In the genomic region with DNA sequence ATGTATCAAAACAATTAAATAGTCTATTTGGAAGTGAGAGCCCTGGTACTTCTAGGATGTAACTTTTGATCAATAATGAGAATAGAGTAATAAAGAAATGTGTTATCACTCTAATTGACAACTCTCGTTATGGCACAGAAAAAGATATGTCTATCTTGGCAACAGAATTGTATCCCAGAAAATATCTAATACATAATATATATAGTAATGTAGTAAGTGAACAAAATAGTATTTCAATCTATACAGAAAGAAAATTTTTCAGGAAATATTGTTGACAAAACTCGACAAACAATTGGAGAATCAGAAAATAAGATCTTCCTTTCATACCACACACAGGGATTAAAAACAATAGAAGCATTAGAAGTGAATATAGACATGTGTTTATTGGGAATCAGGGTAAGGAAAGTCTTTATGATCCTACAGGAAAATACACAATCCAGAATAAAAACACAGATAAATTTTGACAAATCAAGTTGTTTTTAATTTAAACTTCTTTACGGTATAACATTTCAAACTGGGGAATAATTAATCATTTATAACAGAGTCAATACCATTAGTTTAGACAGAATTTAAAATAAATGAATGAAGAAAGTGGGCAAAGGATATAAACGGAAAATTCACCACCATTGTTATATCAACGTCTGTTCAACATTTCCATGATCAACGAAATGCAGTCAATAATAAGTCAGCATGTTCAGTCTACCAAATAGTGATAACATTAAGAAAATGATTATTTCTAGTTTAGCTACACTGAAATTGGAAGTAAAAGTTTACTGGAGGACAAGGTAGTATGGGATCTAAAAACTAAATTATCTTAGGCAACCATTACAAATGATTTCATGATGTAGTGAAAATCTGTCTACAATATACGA, we compare ENCODE assay signal across 1 cellular context.
A peak's percentile ranks its signal among the peaks of the same experiment; 100 is the strongest.
TF ChIP-seq lines count a peak whose summit lies in the region.

No MANE protein-coding gene starts in this region.

TF ChIP-seq in K562, 482 proteins besides CTCF, POLR2A, EP300 and RAD21 (continued from another document and continues in another):
- TF ChIP-seq ZNF431 (CRISPR knock-in tag; IDR thresholded peaks at IDR 0.05) (no peak), NR2F6 (CRISPR knock-in tag; IDR thresholded peaks at IDR 0.05) (peak; percentile 39), MEIS2 (IDR thresholded peaks at IDR 0.05; ENCODE audit: partially characterized antibody) (peak; percentile 48), RBM22 (IDR thresholded peaks at IDR 0.05; ENCODE audit: low read depth, low read length, poor library complexity, severe bottlenecking) (no peak), DIDO1 (tag; IDR thresholded peaks at IDR 0.05; ENCODE audit: low read depth) (no peak), CREM (IDR thresholded peaks at IDR 0.05; ENCODE audit: low read depth) (no peak), ZNF785 (CRISPR knock-in tag; IDR thresholded peaks at IDR 0.05) (no peak), CAMTA2 (CRISPR knock-in tag; conservative IDR thresholded peaks at IDR 0.05) (0 out of 2 replicates have a peak, but pooled peaks have one; percentile 82), ELF4 (CRISPR knock-in tag; IDR thresholded peaks at IDR 0.05) (no peak), TBL1XR1 (IDR thresholded peaks at IDR 0.05; ENCODE audit: low read length in 2 of 2) (no peak), ZKSCAN1 (IDR thresholded peaks at IDR 0.05; ENCODE audit: low read depth, low read length) (no peak), HIVEP1 (CRISPR knock-in tag; IDR thresholded peaks at IDR 0.05) (no peak), U2AF1 (optimal IDR thresholded peaks at IDR 0.05; ENCODE audit: low read depth, low read length) (peak; percentile 88), PHTF2 (CRISPR knock-in tag; IDR thresholded peaks at IDR 0.05) (peak; percentile 86; the same call in 1 of the 2 replicates), FOXJ2 (tag; IDR thresholded peaks at IDR 0.05) (no peak), PRPF4 (IDR thresholded peaks at IDR 0.05; ENCODE audit: insufficient read depth, low read depth, low read length, poor library complexity, severe bottlenecking) (peak; percentile 61), ZNF780A (CRISPR knock-in tag; IDR thresholded peaks at IDR 0.05) (peak; percentile 90; the same call in 1 of the 2 replicates), ZNF253 (CRISPR knock-in tag; conservative IDR thresholded peaks at IDR 0.05) (peak; percentile 89), ZNF12 (CRISPR knock-in tag; IDR thresholded peaks at IDR 0.05) (no peak), ZFPM2 (CRISPR knock-in tag; IDR thresholded peaks at IDR 0.05) (peak; percentile 15; the same call in 1 of the 2 replicates), MYBL2 (IDR thresholded peaks at IDR 0.05; ENCODE audit: low read depth) (no peak), MYBL2 (CRISPR knock-in tag; IDR thresholded peaks at IDR 0.05; ENCODE audit: borderline replicate concordance) (no peak), SOX6 (IDR thresholded peaks at IDR 0.05) (peak; percentile 61), NFXL1 (CRISPR knock-in tag; IDR thresholded peaks at IDR 0.05) (no peak), TAF15 (IDR thresholded peaks at IDR 0.05; ENCODE audit: low read depth, low read length) (peak; percentile 85; the same call in 1 of the 2 replicates), GATAD2A (IDR thresholded peaks at IDR 0.05) (no peak), POLR2H (tag; IDR thresholded peaks at IDR 0.05; ENCODE audit: low read depth) (peak; percentile 93), HMGN3 (IDR thresholded peaks at IDR 0.05; ENCODE audit: borderline replicate concordance, extremely low read depth, insufficient read length, low read depth, low read length) (no peak), ZNF589 (CRISPR knock-in tag; IDR thresholded peaks at IDR 0.05; ENCODE audit: low read depth) (0 out of 2 replicates have a peak, but pooled peaks have one; percentile 26), ZNF24 (IDR thresholded peaks at IDR 0.05) (no peak), MTF1 (CRISPR knock-in tag; IDR thresholded peaks at IDR 0.05; ENCODE audit: borderline replicate concordance) (no peak), EWSR1 (IDR thresholded peaks at IDR 0.05; ENCODE audit: borderline replicate concordance, low read depth, partially characterized antibody) (peak; percentile 66), HSF4 (CRISPR knock-in tag; IDR thresholded peaks at IDR 0.05; ENCODE audit: borderline replicate concordance) (no peak), SMAD2 (IDR thresholded peaks at IDR 0.05; ENCODE audit: low read depth, low read length) (no peak), POU5F1 (IDR thresholded peaks at IDR 0.05; ENCODE audit: borderline replicate concordance, low read depth, low read length, partially characterized antibody) (no peak), NFE2L1 (tag; IDR thresholded peaks at IDR 0.05; ENCODE audit: borderline replicate concordance, low read depth) (0 out of 2 replicates have a peak, but pooled peaks have one; percentile 8), ZNF551 (CRISPR knock-in tag; IDR thresholded peaks at IDR 0.05) (peak; percentile 79), KDM4B (IDR thresholded peaks at IDR 0.05; ENCODE audit: borderline replicate concordance in 2 of 2, low read depth in 1 of 2) (no peak), BRCA1 (IDR thresholded peaks at IDR 0.05) (0 out of 2 replicates have a peak, but pooled peaks have one; percentile 26), BRCA1 (CRISPR knock-in tag; IDR thresholded peaks at IDR 0.05) (no peak), CHD2 (IDR thresholded peaks at IDR 0.05; ENCODE audit: low read depth, low read length) (no peak), SMARCA4 (IDR thresholded peaks at IDR 0.05) (no peak), ZNF75A (CRISPR knock-in tag; IDR thresholded peaks at IDR 0.05) (no peak), JUNB (CRISPR knock-in tag; conservative IDR thresholded peaks at IDR 0.05) (no peak), ZNF717 (CRISPR knock-in tag; IDR thresholded peaks at IDR 0.05) (no peak)
- TF ChIP-seq, protein P1, sequence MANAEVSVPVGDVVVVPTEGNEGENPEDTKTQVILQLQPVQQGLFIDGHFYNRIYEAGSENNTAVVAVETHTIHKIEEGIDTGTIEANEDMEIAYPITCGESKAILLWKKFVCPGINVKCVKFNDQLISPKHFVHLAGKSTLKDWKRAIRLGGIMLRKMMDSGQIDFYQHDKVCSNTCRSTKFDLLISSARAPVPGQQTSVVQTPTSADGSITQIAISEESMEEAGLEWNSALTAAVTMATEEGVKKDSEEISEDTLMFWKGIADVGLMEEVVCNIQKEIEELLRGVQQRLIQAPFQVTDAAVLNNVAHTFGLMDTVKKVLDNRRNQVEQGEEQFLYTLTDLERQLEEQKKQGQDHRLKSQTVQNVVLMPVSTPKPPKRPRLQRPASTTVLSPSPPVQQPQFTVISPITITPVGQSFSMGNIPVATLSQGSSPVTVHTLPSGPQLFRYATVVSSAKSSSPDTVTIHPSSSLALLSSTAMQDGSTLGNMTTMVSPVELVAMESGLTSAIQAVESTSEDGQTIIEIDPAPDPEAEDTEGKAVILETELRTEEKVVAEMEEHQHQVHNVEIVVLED (CRISPR knock-in tag; IDR thresholded peaks at IDR 0.05) = no peak
- TF ChIP-seq, protein P2, sequence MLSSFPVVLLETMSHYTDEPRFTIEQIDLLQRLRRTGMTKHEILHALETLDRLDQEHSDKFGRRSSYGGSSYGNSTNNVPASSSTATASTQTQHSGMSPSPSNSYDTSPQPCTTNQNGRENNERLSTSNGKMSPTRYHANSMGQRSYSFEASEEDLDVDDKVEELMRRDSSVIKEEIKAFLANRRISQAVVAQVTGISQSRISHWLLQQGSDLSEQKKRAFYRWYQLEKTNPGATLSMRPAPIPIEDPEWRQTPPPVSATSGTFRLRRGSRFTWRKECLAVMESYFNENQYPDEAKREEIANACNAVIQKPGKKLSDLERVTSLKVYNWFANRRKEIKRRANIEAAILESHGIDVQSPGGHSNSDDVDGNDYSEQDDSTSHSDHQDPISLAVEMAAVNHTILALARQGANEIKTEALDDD (IDR thresholded peaks at IDR 0.05) = peak; percentile 64; the same call in 1 of the 2 replicates
- TF ChIP-seq, protein P3, sequence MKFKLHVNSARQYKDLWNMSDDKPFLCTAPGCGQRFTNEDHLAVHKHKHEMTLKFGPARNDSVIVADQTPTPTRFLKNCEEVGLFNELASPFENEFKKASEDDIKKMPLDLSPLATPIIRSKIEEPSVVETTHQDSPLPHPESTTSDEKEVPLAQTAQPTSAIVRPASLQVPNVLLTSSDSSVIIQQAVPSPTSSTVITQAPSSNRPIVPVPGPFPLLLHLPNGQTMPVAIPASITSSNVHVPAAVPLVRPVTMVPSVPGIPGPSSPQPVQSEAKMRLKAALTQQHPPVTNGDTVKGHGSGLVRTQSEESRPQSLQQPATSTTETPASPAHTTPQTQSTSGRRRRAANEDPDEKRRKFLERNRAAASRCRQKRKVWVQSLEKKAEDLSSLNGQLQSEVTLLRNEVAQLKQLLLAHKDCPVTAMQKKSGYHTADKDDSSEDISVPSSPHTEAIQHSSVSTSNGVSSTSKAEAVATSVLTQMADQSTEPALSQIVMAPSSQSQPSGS (CRISPR knock-in tag; IDR thresholded peaks at IDR 0.05) = no peak
- TF ChIP-seq, protein P4, sequence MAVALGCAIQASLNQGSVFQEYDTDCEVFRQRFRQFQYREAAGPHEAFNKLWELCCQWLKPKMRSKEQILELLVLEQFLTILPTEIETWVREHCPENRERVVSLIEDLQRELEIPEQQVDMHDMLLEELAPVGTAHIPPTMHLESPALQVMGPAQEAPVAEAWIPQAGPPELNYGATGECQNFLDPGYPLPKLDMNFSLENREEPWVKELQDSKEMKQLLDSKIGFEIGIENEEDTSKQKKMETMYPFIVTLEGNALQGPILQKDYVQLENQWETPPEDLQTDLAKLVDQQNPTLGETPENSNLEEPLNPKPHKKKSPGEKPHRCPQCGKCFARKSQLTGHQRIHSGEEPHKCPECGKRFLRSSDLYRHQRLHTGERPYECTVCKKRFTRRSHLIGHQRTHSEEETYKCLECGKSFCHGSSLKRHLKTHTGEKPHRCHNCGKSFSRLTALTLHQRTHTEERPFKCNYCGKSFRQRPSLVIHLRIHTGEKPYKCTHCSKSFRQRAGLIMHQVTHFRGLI (CRISPR knock-in tag; IDR thresholded peaks at IDR 0.05) = no peak
- TF ChIP-seq, protein P5, sequence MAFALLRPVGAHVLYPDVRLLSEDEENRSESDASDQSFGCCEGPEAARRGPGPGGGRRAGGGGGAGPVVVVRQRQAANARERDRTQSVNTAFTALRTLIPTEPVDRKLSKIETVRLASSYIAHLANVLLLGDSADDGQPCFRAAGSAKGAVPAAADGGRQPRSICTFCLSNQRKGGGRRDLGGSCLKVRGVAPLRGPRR (CRISPR knock-in tag; IDR thresholded peaks at IDR 0.05) = no peak
- TF ChIP-seq, protein P6, sequence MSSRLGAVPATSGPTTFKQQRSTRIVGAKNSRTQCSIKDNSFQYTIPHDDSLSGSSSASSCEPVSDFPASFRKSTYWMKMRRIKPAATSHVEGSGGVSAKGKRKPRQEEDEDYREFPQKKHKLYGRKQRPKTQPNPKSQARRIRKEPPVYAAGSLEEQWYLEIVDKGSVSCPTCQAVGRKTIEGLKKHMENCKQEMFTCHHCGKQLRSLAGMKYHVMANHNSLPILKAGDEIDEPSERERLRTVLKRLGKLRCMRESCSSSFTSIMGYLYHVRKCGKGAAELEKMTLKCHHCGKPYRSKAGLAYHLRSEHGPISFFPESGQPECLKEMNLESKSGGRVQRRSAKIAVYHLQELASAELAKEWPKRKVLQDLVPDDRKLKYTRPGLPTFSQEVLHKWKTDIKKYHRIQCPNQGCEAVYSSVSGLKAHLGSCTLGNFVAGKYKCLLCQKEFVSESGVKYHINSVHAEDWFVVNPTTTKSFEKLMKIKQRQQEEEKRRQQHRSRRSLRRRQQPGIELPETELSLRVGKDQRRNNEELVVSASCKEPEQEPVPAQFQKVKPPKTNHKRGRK (tag; IDR thresholded peaks at IDR 0.05) = peak; percentile 7; the same call in 1 of the 2 replicates
- TF ChIP-seq, protein P7, sequence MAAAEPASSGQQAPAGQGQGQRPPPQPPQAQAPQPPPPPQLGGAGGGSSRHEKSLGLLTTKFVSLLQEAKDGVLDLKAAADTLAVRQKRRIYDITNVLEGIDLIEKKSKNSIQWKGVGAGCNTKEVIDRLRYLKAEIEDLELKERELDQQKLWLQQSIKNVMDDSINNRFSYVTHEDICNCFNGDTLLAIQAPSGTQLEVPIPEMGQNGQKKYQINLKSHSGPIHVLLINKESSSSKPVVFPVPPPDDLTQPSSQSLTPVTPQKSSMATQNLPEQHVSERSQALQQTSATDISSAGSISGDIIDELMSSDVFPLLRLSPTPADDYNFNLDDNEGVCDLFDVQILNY (CRISPR knock-in tag; IDR thresholded peaks at IDR 0.05) = no peak
- TF ChIP-seq, protein P8, sequence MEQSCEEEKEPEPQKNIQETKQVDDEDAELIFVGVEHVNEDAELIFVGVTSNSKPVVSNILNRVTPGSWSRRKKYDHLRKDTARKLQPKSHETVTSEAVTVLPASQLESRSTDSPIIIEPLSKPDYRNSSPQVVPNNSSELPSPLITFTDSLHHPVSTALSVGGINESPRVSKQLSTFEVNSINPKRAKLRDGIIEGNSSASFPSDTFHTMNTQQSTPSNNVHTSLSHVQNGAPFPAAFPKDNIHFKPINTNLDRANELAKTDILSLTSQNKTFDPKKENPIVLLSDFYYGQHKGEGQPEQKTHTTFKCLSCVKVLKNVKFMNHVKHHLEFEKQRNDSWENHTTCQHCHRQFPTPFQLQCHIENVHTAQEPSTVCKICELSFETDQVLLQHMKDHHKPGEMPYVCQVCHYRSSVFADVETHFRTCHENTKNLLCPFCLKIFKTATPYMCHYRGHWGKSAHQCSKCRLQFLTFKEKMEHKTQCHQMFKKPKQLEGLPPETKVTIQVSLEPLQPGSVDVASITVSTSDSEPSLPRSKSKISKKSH (CRISPR knock-in tag; IDR thresholded peaks at IDR 0.05) = peak; percentile 73
- TF ChIP-seq, protein P9, sequence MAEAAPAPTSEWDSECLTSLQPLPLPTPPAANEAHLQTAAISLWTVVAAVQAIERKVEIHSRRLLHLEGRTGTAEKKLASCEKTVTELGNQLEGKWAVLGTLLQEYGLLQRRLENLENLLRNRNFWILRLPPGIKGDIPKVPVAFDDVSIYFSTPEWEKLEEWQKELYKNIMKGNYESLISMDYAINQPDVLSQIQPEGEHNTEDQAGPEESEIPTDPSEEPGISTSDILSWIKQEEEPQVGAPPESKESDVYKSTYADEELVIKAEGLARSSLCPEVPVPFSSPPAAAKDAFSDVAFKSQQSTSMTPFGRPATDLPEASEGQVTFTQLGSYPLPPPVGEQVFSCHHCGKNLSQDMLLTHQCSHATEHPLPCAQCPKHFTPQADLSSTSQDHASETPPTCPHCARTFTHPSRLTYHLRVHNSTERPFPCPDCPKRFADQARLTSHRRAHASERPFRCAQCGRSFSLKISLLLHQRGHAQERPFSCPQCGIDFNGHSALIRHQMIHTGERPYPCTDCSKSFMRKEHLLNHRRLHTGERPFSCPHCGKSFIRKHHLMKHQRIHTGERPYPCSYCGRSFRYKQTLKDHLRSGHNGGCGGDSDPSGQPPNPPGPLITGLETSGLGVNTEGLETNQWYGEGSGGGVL (CRISPR knock-in tag; IDR thresholded peaks at IDR 0.05) = no peak
- TF ChIP-seq, protein P10, sequence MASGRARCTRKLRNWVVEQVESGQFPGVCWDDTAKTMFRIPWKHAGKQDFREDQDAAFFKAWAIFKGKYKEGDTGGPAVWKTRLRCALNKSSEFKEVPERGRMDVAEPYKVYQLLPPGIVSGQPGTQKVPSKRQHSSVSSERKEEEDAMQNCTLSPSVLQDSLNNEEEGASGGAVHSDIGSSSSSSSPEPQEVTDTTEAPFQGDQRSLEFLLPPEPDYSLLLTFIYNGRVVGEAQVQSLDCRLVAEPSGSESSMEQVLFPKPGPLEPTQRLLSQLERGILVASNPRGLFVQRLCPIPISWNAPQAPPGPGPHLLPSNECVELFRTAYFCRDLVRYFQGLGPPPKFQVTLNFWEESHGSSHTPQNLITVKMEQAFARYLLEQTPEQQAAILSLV (tag; IDR thresholded peaks at IDR 0.05) = no peak
